18 cellular contexts compared by ENCODE assay signal in the genomic region with DNA sequence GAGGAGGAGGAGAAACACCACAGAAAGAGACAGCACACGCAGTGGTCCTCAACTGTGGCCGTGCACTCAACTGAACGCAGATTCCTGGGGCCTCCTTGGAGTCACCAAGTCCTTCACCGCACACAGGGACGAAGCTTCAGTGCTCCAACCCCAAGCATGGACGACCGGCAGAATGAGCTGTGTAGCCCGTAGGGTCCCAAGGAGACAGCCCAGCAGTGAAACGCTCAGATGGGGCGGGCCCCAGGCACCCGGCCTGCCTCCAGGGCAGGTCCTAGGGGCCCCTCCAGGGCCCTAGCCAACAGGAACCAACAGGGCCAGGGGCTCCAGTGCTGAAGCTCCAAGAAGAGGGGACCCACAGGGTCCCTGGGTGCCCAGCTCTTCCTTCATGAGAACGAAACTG. TPM values are rescaled to one million over a fixed set of nuclear protein-coding genes. Genes with fewer than 3 reads are reported as not detected.
DNase-seq lines count a peak whose midpoint lies in the region; ATAC-seq lines count a peak whose summit lies in the region.
"Had no signal": no experiment of that assay in that cellular context is flagged by ENCODE, and none has a peak within 500 bp of the region (broad histone marks: within the 10 kb centered on the region; RNA-seq: fewer than 3 reads in every experiment).

No MANE protein-coding gene starts in this region.

- no peak overlapping the region for H3K4me3 ChIP-seq in CD4-positive, alpha-beta memory T cell (ENCODE audit: low read length in 2 of 2)
- H3K4me3 ChIP-seq: K562, SJCRH30 had no signal

- peaks cover 9 to 16% of the 10 kb centered on the region in 2 donors for H3K36me3 Mint-ChIP-seq in CD4-positive, alpha-beta memory T cell

- DNase-seq in caudate nucleus (lab: John Stamatoyannopoulos, UW) (no peak), posterior vena cava (ENCODE audit: low spot score) (peak; percentile 68), NAMALWA (ENCODE audit: low spot score) (no peak)
- DNase-seq in CD4-positive, alpha-beta memory T cell: no peak
- DNase-seq: CD8-positive, alpha-beta T cell; GDM1; HCEC 1CT; NCI-H1436; NCI-H2029 treated with DMSO at 0.1 percent for 48 hours; NCI-H2171 treated with DMSO at 0.1 percent for 48 hours; NCI-H446 treated with DMSO at 0.1 percent for 48 hours; PC-3; SJCRH30 had no signal

- no peak overlapping the region for H3K4me3 Mint-ChIP-seq in CD4-positive, alpha-beta memory T cell
- H3K4me3 Mint-ChIP-seq: CD8-positive, alpha-beta T cell had no signal

- no peak for ATAC-seq in GM19351 (IDR thresholded peaks at IDR 0.05; ENCODE audit: unreplicated experiment)
- no peak for ATAC-seq in HG03460 (IDR thresholded peaks at IDR 0.05; ENCODE audit: unreplicated experiment)
- ATAC-seq: CD8-positive, alpha-beta T cell; K562; PC-3 had no signal

- POLR2A ChIA-PET in CD4-positive, alpha-beta memory T cell (lab: Charles Lee; ENCODE audit: partially characterized antibody): no interaction called here

- CTCF ChIA-PET in CD4-positive, alpha-beta memory T cell (lab: Charles Lee; ENCODE audit: partially characterized antibody): interaction anchor here (0.7 kb wide), 1 partner anchor 17 kb away, joined by 3 read pairs; no protein-coding TSS in a partner anchor

- no peaks in the 10 kb centered on the region for H3K36me3 ChIP-seq in CD4-positive, alpha-beta memory T cell (ENCODE audit: insufficient read depth, low read length)
- H3K36me3 ChIP-seq: SJCRH30 had no signal

- no peaks in the 10 kb centered on the region for H3K27me3 Mint-ChIP-seq in CD4-positive, alpha-beta memory T cell

- intact Hi-C loops in posterior vena cava (cut with DNase I): no loop called here
- intact Hi-C loops in CD4-positive, alpha-beta memory T cell (cut with micrococcal nuclease): no loop called here

- no peaks in the 10 kb centered on the region for H3K27me3 ChIP-seq in layer of hippocampus (ENCODE audit: control insufficient read depth, insufficient read depth, low read length)
- H3K27me3 ChIP-seq in CD4-positive, alpha-beta memory T cell (ENCODE audit: insufficient read depth, low read length): no peaks in the 10 kb centered on the region
- H3K27me3 ChIP-seq: SJCRH30 had no signal

- H3K4me1 Mint-ChIP-seq in CD4-positive, alpha-beta memory T cell: no peaks in the 10 kb centered on the region

- peak overlapping the region; percentile 58 for H3K27ac ChIP-seq in caudate nucleus (ENCODE audit: low read depth, low read length)
- H3K27ac ChIP-seq in layer of hippocampus (ENCODE audit: low read depth, low read length): peak overlapping the region; percentile 52
- no peak overlapping the region for H3K27ac ChIP-seq in CD4-positive, alpha-beta memory T cell (ENCODE audit: low read depth, low read length)
- H3K27ac ChIP-seq: RWPE1, SJCRH30 had no signal

- no peaks in the 10 kb centered on the region for H3K9me3 ChIP-seq in CD4-positive, alpha-beta memory T cell (ENCODE audit: control insufficient read depth in 1 of 2, low read length in 2 of 2)

- no peaks in the 10 kb centered on the region for H3K4me1 ChIP-seq in CD4-positive, alpha-beta memory T cell (ENCODE audit: insufficient read depth, low read length)

- H3K27ac Mint-ChIP-seq in CD4-positive, alpha-beta memory T cell: no peak overlapping the region
- H3K27ac Mint-ChIP-seq: CD8-positive, alpha-beta T cell had no signal

- peaks cover 0 to 15% (median 10%) of the 10 kb centered on the region in 8 donors for H3K9me3 Mint-ChIP-seq in CD4-positive, alpha-beta memory T cell

RNA-seq across cellular contexts. Expression of gene RAB40B, which starts 13.2 kb away (rescaled TPM):
- 1 to 10 TPM; 4.2 to 6.3 TPM for total RNA-seq in posterior vena cava
- total RNA-seq in CD4-positive, alpha-beta memory T cell: 1 to 10 TPM; 5.1 to 5.8 TPM
- polyA plus RNA-seq in CD4-positive, alpha-beta memory T cell: 1 to 10 TPM; 2.6 to 4.0 TPM

RNA-seq across cellular contexts. Expression of gene FN3KRP, which starts 31.2 kb away (rescaled TPM):
- total RNA-seq in posterior vena cava: 10 to 100 TPM; 18.5 to 19.5 TPM
- total RNA-seq in CD4-positive, alpha-beta memory T cell: 10 to 100 TPM; 36.6 to 37.6 TPM
- polyA plus RNA-seq in CD4-positive, alpha-beta memory T cell: 10 to 100 TPM; 24.6 to 65.2 TPM

RNA-seq across cellular contexts. Expression of gene WDR45B, which starts 37.0 kb away (rescaled TPM):
- 10 to 100 TPM; 49.7 to 56.5 TPM for total RNA-seq in posterior vena cava
- 10 to 100 TPM; 66.3 to 66.7 TPM for total RNA-seq in CD4-positive, alpha-beta memory T cell
- polyA plus RNA-seq in CD4-positive, alpha-beta memory T cell: 10 to 100 TPM; 35.1 to 48.4 TPM

RNA-seq across cellular contexts. Expression of gene FN3K, which starts 50.1 kb away (rescaled TPM):
- 10 to 100 TPM in 1 of 2 donors, 1 to 10 TPM in 1; 9.6 to 13.2 TPM for total RNA-seq in posterior vena cava
- 1 to 10 TPM; 5.3 to 8.1 TPM for total RNA-seq in CD4-positive, alpha-beta memory T cell
- under 1 TPM; 0.26 to 0.77 TPM for polyA plus RNA-seq in CD4-positive, alpha-beta memory T cell
